ENCODE assay signal across 1 cellular context in the genomic region with DNA sequence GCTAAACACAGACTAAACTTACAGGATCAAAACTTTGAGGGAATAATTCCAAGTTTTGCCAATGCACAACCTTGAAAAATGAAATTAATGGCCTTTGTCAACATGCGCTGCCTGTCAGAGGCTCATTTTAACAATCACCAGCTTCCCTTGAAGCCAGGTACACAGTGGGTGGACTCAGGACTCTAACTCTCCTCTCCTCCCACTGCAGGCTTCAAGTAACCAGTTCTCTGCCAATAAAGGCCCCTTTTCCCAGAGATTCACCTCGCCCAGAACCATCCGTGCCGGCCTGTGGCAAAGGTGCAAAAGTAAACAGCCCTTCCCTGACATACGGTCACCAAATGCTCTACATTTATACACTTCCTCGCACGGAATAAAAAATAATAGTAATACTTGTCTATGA.
A peak's percentile ranks its signal among the peaks of the same experiment; 100 is the strongest.
TF ChIP-seq lines count a peak whose summit lies in the region.

No MANE protein-coding gene starts in this region.

TF ChIP-seq in HepG2, 621 proteins besides CTCF, POLR2A, EP300 and RAD21:
- TF ChIP-seq, protein P1, sequence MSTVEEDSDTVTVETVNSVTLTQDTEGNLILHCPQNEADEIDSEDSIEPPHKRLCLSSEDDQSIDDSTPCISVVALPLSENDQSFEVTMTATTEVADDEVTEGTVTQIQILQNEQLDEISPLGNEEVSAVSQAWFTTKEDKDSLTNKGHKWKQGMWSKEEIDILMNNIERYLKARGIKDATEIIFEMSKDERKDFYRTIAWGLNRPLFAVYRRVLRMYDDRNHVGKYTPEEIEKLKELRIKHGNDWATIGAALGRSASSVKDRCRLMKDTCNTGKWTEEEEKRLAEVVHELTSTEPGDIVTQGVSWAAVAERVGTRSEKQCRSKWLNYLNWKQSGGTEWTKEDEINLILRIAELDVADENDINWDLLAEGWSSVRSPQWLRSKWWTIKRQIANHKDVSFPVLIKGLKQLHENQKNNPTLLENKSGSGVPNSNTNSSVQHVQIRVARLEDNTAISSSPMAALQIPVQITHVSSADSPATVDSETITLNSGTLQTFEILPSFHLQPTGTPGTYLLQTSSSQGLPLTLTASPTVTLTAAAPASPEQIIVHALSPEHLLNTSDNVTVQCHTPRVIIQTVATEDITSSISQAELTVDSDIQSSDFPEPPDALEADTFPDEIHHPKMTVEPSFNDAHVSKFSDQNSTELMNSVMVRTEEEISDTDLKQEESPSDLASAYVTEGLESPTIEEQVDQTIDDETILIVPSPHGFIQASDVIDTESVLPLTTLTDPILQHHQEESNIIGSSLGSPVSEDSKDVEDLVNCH (CRISPR knock-in tag; IDR thresholded peaks at IDR 0.05), result no peak
- TF ChIP-seq HNF4A (CRISPR knock-in tag; IDR thresholded peaks at IDR 0.05) (peak; percentile 49), FOXA1 (IDR thresholded peaks at IDR 0.05) (no peak), FOXA1 (CRISPR knock-in tag; IDR thresholded peaks at IDR 0.05) (peak; percentile 57), ZNF44 (CRISPR knock-in tag; IDR thresholded peaks at IDR 0.05) (no peak), SALL1 (CRISPR knock-in tag; IDR thresholded peaks at IDR 0.05) (peak; percentile 87), FOXA3 (CRISPR knock-in tag; IDR thresholded peaks at IDR 0.05) (peak; percentile 62), TBX2 (CRISPR knock-in tag; IDR thresholded peaks at IDR 0.05; ENCODE audit: borderline replicate concordance) (peak; percentile 40; the same call in 1 of the 2 replicates), ZNF644 (CRISPR knock-in tag; IDR thresholded peaks at IDR 0.05; ENCODE audit: low read depth) (0 out of 2 replicates have a peak, but pooled peaks have one; percentile 35), SMAD3 (CRISPR knock-in tag; IDR thresholded peaks at IDR 0.05) (0 out of 2 replicates have a peak, but pooled peaks have one; percentile 8), SOX5 (CRISPR knock-in tag; IDR thresholded peaks at IDR 0.05; ENCODE audit: borderline replicate concordance) (0 out of 2 replicates have a peak, but pooled peaks have one; percentile 23), SOX13 (IDR thresholded peaks at IDR 0.05) (no peak), SOX13 (CRISPR knock-in tag; conservative IDR thresholded peaks at IDR 0.05 in 1 of 2, IDR thresholded peaks at IDR 0.05 in 1 of 2) (peak in 1 of 2 experiments; percentile 18; a peak in 1 of 4 replicates), HDAC2 (CRISPR knock-in tag; IDR thresholded peaks at IDR 0.05) (peak; percentile 19; the same call in 1 of the 2 replicates), ZSCAN25 (CRISPR knock-in tag; IDR thresholded peaks at IDR 0.05) (peak; percentile 55; the same call in 1 of the 2 replicates), SYNCRIP (IDR thresholded peaks at IDR 0.05; ENCODE audit: insufficient read depth, low read depth, low read length) (no peak), SMAD1 (CRISPR knock-in tag; IDR thresholded peaks at IDR 0.05; ENCODE audit: borderline replicate concordance, low read depth) (no peak), IRF2 (CRISPR knock-in tag; IDR thresholded peaks at IDR 0.05) (peak; percentile 32; the same call in 1 of the 2 replicates)
- TF ChIP-seq, protein P2, sequence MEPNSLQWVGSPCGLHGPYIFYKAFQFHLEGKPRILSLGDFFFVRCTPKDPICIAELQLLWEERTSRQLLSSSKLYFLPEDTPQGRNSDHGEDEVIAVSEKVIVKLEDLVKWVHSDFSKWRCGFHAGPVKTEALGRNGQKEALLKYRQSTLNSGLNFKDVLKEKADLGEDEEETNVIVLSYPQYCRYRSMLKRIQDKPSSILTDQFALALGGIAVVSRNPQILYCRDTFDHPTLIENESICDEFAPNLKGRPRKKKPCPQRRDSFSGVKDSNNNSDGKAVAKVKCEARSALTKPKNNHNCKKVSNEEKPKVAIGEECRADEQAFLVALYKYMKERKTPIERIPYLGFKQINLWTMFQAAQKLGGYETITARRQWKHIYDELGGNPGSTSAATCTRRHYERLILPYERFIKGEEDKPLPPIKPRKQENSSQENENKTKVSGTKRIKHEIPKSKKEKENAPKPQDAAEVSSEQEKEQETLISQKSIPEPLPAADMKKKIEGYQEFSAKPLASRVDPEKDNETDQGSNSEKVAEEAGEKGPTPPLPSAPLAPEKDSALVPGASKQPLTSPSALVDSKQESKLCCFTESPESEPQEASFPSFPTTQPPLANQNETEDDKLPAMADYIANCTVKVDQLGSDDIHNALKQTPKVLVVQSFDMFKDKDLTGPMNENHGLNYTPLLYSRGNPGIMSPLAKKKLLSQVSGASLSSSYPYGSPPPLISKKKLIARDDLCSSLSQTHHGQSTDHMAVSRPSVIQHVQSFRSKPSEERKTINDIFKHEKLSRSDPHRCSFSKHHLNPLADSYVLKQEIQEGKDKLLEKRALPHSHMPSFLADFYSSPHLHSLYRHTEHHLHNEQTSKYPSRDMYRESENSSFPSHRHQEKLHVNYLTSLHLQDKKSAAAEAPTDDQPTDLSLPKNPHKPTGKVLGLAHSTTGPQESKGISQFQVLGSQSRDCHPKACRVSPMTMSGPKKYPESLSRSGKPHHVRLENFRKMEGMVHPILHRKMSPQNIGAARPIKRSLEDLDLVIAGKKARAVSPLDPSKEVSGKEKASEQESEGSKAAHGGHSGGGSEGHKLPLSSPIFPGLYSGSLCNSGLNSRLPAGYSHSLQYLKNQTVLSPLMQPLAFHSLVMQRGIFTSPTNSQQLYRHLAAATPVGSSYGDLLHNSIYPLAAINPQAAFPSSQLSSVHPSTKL (CRISPR knock-in tag; IDR thresholded peaks at IDR 0.05), result peak; percentile 13; the same call in 1 of the 2 replicates
- TF ChIP-seq, protein P3, sequence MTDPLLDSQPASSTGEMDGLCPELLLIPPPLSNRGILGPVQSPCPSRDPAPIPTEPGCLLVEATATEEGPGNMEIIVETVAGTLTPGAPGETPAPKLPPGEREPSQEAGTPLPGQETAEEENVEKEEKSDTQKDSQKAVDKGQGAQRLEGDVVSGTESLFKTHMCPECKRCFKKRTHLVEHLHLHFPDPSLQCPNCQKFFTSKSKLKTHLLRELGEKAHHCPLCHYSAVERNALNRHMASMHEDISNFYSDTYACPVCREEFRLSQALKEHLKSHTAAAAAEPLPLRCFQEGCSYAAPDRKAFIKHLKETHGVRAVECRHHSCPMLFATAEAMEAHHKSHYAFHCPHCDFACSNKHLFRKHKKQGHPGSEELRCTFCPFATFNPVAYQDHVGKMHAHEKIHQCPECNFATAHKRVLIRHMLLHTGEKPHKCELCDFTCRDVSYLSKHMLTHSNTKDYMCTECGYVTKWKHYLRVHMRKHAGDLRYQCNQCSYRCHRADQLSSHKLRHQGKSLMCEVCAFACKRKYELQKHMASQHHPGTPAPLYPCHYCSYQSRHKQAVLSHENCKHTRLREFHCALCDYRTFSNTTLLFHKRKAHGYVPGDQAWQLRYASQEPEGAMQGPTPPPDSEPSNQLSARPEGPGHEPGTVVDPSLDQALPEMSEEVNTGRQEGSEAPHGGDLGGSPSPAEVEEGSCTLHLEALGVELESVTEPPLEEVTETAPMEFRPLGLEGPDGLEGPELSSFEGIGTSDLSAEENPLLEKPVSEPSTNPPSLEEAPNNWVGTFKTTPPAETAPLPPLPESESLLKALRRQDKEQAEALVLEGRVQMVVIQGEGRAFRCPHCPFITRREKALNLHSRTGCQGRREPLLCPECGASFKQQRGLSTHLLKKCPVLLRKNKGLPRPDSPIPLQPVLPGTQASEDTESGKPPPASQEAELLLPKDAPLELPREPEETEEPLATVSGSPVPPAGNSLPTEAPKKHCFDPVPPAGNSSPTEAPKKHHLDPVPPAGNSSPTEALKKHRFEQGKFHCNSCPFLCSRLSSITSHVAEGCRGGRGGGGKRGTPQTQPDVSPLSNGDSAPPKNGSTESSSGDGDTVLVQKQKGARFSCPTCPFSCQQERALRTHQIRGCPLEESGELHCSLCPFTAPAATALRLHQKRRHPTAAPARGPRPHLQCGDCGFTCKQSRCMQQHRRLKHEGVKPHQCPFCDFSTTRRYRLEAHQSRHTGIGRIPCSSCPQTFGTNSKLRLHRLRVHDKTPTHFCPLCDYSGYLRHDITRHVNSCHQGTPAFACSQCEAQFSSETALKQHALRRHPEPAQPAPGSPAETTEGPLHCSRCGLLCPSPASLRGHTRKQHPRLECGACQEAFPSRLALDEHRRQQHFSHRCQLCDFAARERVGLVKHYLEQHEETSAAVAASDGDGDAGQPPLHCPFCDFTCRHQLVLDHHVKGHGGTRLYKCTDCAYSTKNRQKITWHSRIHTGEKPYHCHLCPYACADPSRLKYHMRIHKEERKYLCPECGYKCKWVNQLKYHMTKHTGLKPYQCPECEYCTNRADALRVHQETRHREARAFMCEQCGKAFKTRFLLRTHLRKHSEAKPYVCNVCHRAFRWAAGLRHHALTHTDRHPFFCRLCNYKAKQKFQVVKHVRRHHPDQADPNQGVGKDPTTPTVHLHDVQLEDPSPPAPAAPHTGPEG (CRISPR knock-in tag; IDR thresholded peaks at IDR 0.05), result no peak
- TF ChIP-seq, protein P4, sequence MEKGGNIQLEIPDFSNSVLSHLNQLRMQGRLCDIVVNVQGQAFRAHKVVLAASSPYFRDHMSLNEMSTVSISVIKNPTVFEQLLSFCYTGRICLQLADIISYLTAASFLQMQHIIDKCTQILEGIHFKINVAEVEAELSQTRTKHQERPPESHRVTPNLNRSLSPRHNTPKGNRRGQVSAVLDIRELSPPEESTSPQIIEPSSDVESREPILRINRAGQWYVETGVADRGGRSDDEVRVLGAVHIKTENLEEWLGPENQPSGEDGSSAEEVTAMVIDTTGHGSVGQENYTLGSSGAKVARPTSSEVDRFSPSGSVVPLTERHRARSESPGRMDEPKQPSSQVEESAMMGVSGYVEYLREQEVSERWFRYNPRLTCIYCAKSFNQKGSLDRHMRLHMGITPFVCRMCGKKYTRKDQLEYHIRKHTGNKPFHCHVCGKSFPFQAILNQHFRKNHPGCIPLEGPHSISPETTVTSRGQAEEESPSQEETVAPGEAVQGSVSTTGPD (CRISPR knock-in tag; IDR thresholded peaks at IDR 0.05), result peak; percentile 90; the same call in 1 of the 2 replicates
- TF ChIP-seq, protein P5, sequence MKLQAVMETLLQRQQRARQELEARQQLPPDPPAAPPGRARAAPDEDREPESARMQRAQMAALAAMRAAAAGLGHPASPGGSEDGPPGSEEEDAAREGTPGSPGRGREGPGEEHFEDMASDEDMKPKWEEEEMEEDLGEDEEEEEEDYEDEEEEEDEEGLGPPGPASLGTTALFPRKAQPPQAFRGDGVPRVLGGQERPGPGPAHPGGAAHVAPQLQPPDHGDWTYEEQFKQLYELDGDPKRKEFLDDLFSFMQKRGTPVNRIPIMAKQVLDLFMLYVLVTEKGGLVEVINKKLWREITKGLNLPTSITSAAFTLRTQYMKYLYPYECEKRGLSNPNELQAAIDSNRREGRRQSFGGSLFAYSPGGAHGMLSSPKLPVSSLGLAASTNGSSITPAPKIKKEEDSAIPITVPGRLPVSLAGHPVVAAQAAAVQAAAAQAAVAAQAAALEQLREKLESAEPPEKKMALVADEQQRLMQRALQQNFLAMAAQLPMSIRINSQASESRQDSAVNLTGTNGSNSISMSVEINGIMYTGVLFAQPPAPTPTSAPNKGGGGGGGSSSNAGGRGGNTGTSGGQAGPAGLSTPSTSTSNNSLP (IDR thresholded peaks at IDR 0.05; ENCODE audit: low read depth, low read length), result 0 out of 2 replicates have a peak, but pooled peaks have one; percentile 15
- TF ChIP-seq, protein P6, sequence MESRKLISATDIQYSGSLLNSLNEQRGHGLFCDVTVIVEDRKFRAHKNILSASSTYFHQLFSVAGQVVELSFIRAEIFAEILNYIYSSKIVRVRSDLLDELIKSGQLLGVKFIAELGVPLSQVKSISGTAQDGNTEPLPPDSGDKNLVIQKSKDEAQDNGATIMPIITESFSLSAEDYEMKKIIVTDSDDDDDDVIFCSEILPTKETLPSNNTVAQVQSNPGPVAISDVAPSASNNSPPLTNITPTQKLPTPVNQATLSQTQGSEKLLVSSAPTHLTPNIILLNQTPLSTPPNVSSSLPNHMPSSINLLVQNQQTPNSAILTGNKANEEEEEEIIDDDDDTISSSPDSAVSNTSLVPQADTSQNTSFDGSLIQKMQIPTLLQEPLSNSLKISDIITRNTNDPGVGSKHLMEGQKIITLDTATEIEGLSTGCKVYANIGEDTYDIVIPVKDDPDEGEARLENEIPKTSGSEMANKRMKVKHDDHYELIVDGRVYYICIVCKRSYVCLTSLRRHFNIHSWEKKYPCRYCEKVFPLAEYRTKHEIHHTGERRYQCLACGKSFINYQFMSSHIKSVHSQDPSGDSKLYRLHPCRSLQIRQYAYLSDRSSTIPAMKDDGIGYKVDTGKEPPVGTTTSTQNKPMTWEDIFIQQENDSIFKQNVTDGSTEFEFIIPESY (CRISPR knock-in tag; IDR thresholded peaks at IDR 0.05), result peak; percentile 16; the same call in 1 of the 2 replicates
- TF ChIP-seq, protein P7, sequence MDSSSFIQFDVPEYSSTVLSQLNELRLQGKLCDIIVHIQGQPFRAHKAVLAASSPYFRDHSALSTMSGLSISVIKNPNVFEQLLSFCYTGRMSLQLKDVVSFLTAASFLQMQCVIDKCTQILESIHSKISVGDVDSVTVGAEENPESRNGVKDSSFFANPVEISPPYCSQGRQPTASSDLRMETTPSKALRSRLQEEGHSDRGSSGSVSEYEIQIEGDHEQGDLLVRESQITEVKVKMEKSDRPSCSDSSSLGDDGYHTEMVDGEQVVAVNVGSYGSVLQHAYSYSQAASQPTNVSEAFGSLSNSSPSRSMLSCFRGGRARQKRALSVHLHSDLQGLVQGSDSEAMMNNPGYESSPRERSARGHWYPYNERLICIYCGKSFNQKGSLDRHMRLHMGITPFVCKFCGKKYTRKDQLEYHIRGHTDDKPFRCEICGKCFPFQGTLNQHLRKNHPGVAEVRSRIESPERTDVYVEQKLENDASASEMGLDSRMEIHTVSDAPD (CRISPR knock-in tag; IDR thresholded peaks at IDR 0.05), result peak; percentile 90
- TF ChIP-seq, protein P8, sequence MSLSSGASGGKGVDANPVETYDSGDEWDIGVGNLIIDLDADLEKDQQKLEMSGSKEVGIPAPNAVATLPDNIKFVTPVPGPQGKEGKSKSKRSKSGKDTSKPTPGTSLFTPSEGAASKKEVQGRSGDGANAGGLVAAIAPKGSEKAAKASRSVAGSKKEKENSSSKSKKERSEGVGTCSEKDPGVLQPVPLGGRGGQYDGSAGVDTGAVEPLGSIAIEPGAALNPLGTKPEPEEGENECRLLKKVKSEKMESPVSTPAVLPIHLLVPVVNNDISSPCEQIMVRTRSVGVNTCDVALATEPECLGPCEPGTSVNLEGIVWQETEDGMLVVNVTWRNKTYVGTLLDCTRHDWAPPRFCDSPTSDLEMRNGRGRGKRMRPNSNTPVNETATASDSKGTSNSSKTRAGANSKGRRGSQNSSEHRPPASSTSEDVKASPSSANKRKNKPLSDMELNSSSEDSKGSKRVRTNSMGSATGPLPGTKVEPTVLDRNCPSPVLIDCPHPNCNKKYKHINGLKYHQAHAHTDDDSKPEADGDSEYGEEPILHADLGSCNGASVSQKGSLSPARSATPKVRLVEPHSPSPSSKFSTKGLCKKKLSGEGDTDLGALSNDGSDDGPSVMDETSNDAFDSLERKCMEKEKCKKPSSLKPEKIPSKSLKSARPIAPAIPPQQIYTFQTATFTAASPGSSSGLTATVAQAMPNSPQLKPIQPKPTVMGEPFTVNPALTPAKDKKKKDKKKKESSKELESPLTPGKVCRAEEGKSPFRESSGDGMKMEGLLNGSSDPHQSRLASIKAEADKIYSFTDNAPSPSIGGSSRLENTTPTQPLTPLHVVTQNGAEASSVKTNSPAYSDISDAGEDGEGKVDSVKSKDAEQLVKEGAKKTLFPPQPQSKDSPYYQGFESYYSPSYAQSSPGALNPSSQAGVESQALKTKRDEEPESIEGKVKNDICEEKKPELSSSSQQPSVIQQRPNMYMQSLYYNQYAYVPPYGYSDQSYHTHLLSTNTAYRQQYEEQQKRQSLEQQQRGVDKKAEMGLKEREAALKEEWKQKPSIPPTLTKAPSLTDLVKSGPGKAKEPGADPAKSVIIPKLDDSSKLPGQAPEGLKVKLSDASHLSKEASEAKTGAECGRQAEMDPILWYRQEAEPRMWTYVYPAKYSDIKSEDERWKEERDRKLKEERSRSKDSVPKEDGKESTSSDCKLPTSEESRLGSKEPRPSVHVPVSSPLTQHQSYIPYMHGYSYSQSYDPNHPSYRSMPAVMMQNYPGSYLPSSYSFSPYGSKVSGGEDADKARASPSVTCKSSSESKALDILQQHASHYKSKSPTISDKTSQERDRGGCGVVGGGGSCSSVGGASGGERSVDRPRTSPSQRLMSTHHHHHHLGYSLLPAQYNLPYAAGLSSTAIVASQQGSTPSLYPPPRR (CRISPR knock-in tag; IDR thresholded peaks at IDR 0.05; ENCODE audit: borderline replicate concordance), result 0 out of 2 replicates have a peak, but pooled peaks have one; percentile 15
TF ChIP-seq in HepG2: peak in this region for 18.
